In genomic region chr5:163459888-163460561, GRCh38 we compare ENCODE assay signal across 8 cellular contexts. TPM values are rescaled to one million over a fixed set of nuclear protein-coding genes. Genes with fewer than 3 reads are reported as not detected.
DNase-seq lines count a peak whose midpoint lies in the region; ATAC-seq, FAIRE-seq and TF ChIP-seq lines count a peak whose summit lies in the region.

Gene NUDCD2, minus strand, starts transcription at chr5:163460102. Its CDS starts 52 bp downstream, at chr5:163460050.

- peak within 1 kb of the TSS; percentile 93 for H3K4me3 Mint-ChIP-seq in T-helper 1 cell treated with Interleukin-12 subunit alpha and Interleukin-12 subunit beta and Interleukin-4 antibody, amounts not matched to agents 30 μg/mL and 1 μg/mL, for 36 hours

- H3K36me3 ChIP-seq in prostate gland = no peaks in the 10 kb centered on the region

- TF ChIP-seq CTCF in GM13977 (IDR thresholded peaks at IDR 0.05; ENCODE audit: extremely low read depth, insufficient read depth, missing control alignments) = no peak
- peak in 2 of 4 experiments; percentile 24 to 49 for TF ChIP-seq CTCF in prostate gland (IDR thresholded peaks at IDR 0.05)

- TF ChIP-seq POLR2A in prostate gland (IDR thresholded peaks at IDR 0.05) = peak; percentile 71

- H3K9me3 ChIP-seq in prostate gland = no peaks in the 10 kb centered on the region

- no peak for FAIRE-seq in urothelium cell line (lab: Jason Lieb, UNC)

- H3K27me3 ChIP-seq in prostate gland (replicated peaks; ENCODE audit: insufficient read depth) = no peaks in the 10 kb centered on the region

- peak; percentile 88 for DNase-seq in GM13977 (ENCODE audit: low spot score)
- peak; percentile 93 for DNase-seq in NCI-H1694 (lab: John Stamatoyannopoulos, UW)
- peak; percentile 69 to 100 (median 97) for DNase-seq in amygdala (lab: John Stamatoyannopoulos, UW)
- peak; percentile 99 for DNase-seq in left ventricle myocardium superior
- DNase-seq in prostate gland (ENCODE audit: low spot score) = peak; percentile 96
- DNase-seq in urothelium cell line (ENCODE audit: low spot score) = peak; percentile 91

- no peaks in the 10 kb centered on the region for H3K27me3 Mint-ChIP-seq in T-helper 1 cell treated with Interleukin-12 subunit alpha and Interleukin-12 subunit beta and Interleukin-4 antibody, amounts not matched to agents 30 μg/mL and 1 μg/mL, for 36 hours (ENCODE audit: low read depth)

- H3K9me3 Mint-ChIP-seq in T-helper 1 cell treated with Interleukin-12 subunit alpha and Interleukin-12 subunit beta and Interleukin-4 antibody, amounts not matched to agents 30 μg/mL and 1 μg/mL, for 36 hours = no peaks in the 10 kb centered on the region

- in situ Hi-C loops in GM13977 (cut with MboI; ENCODE audit: low pct_unique_long_range_greater_than_20kb, low sequenced_read_pairs, unreplicated experiment) = no loop called here

- H3K27ac Mint-ChIP-seq in T-helper 1 cell treated with Interleukin-12 subunit alpha and Interleukin-12 subunit beta and Interleukin-4 antibody, amounts not matched to agents 30 μg/mL and 1 μg/mL, for 36 hours = peak within 1 kb of the TSS; percentile 99

- peaks cover 33% of the 10 kb centered on the region for H3K36me3 Mint-ChIP-seq in T-helper 1 cell treated with Interleukin-12 subunit alpha and Interleukin-12 subunit beta and Interleukin-4 antibody, amounts not matched to agents 30 μg/mL and 1 μg/mL, for 36 hours (ENCODE audit: low read depth)

- ATAC-seq in HG02884 (IDR thresholded peaks at IDR 0.05; ENCODE audit: unreplicated experiment) (peak; percentile 77), left ventricle myocardium superior (peak; percentile 95)

- H3K4me3 ChIP-seq in prostate gland = peak within 1 kb of the TSS; percentile 59 to 63

- peaks cover 46% of the 10 kb centered on the region for H3K4me1 Mint-ChIP-seq in T-helper 1 cell treated with Interleukin-12 subunit alpha and Interleukin-12 subunit beta and Interleukin-4 antibody, amounts not matched to agents 30 μg/mL and 1 μg/mL, for 36 hours (ENCODE audit: low read depth)

- intact Hi-C loops in left ventricle myocardium superior (cut with micrococcal nuclease) = loop anchor here (2.0 kb wide), 1 partner anchor 45 kb away; the partner anchor contains the start of gene MAT2B
- intact Hi-C loops in prostate gland (cut with DNase I) = loop anchor here (1.0 kb wide), 1 partner anchor 43 kb away; no protein-coding TSS in a partner anchor

- peak within 1 kb of the TSS; percentile 93 to 94 for H3K27ac ChIP-seq in prostate gland

- no peaks in the 10 kb centered on the region for H3K4me1 ChIP-seq in prostate gland (replicated peaks)

- WGBS in prostate gland = under 1% methylated on average over 46 of the region's 53 CpGs

RNA-seq across cellular contexts. Expression of gene NUDCD2, which starts in this region (rescaled TPM):
- 13.9 TPM for total RNA-seq in left ventricle myocardium superior
- total RNA-seq in prostate gland = 1 to 10 TPM; 8.0 to 8.6 TPM

Comparison
In these comparisons a context has a peak if more than half of its experiments do, and no peak if none do; other contexts are left out.
1. Peak in every context shown above with its lines: DNase-seq, ATAC-seq, H3K4me3 ChIP-seq and H3K27ac ChIP-seq.